ENCODE assay signal across 8 cellular contexts in the genomic region with DNA sequence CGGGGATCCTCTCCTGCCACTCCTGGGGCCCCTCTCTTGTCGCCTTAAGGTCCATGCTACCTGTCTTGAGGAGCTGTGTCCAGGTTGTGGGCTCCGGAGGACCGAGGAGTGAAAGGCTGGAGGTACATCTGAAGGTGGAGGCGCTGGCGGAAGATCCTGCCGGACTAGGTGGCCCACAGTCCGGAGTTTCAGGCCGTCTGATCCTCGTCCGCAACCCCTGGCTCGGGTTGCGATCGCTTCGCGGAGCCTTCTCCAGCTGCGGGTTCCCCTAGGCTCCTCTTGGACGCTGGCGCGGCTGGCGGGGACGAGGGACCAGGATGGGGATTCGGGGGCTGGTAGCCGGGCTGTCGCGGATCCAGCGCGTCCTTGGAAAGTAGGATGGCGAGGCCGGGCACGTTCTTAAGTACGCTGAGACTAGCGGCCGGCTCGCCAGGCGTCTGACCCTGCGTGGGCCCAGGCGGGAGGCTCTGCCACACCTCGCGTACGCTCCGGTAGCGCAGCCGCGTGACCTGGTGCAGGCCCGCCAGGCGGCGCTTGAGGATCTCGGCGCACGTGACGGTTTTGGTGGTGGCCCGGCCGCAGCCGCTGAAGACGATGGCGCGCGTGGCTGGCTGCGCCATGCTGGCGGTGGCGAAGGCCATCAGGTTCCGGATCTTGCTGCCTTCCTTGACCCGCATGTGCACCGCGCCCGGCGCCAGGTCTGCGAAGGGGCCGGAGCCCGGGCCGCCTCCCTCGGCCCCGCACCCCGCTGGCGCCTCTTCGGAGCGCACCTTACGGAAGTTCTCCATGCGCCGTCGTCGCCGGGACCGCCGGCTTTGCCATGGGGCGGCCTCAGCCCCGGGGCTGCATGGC. TPM values are rescaled to one million over a fixed set of nuclear protein-coding genes. Genes with fewer than 3 reads are reported as not detected.
DNase-seq lines count a peak whose midpoint lies in the region; ATAC-seq and TF ChIP-seq lines count a peak whose summit lies in the region.

No MANE protein-coding gene starts in this region.

- no peaks in the 10 kb centered on the region for H3K4me1 ChIP-seq in fibroblast of lung (ENCODE audit: control insufficient read depth, extremely low read depth, insufficient read depth, low read length)

- no peaks in the 10 kb centered on the region for H4K20me1 ChIP-seq in fibroblast of lung (ENCODE audit: control insufficient read depth, extremely low read depth, insufficient read depth, low read length)

- no peak overlapping the region for H3K27ac Mint-ChIP-seq in activated T-cell treated with anti-CD3 and anti-CD28 coated beads, Interleukin-2, amount 50 U/mL, for 72 hours
- H3K27ac Mint-ChIP-seq in natural killer cell treated with Interleukin-12 subunit alpha and Interleukin-12 subunit beta and Interleukin-15 and Interleukin-18, amount 100 ng/mL, for 72 hours, result no peak overlapping the region
- H3K27ac Mint-ChIP-seq in stimulated activated naive CD8-positive, alpha-beta T cell treated with anti-CD3 and anti-CD28 coated beads, Interleukin-15, amount 100 ng/mL, for 72 hours, result no peak overlapping the region

- H3K9ac ChIP-seq in fibroblast of lung (ENCODE audit: insufficient read depth, low read length), result peak overlapping the region; percentile 1

- H3K27me3 Mint-ChIP-seq in activated T-cell treated with anti-CD3 and anti-CD28 coated beads, Interleukin-2, amount 50 U/mL, for 72 hours (ENCODE audit: low read depth), result peaks cover 36% of the 10 kb centered on the region
- peaks cover 24 to 32% of the 10 kb centered on the region in 2 donors for H3K27me3 Mint-ChIP-seq in natural killer cell treated with Interleukin-12 subunit alpha and Interleukin-12 subunit beta and Interleukin-15 and Interleukin-18, amount 100 ng/mL, for 72 hours
- peaks cover 40% of the 10 kb centered on the region for H3K27me3 Mint-ChIP-seq in stimulated activated naive CD8-positive, alpha-beta T cell treated with anti-CD3 and anti-CD28 coated beads, Interleukin-15, amount 100 ng/mL, for 72 hours

- H3K27me3 ChIP-seq in fibroblast of lung (ENCODE audit: control insufficient read depth, insufficient read depth, low read length), result peaks cover 14% of the 10 kb centered on the region

- no peaks in the 10 kb centered on the region for H3K9me3 ChIP-seq in fibroblast of lung (ENCODE audit: control insufficient read depth, insufficient read depth, low read depth, low read length)

- H3K36me3 Mint-ChIP-seq in activated T-cell treated with anti-CD3 and anti-CD28 coated beads, Interleukin-2, amount 50 U/mL, for 72 hours (ENCODE audit: insufficient read depth in 2 of 2), result peaks cover 0 to 1% of the 10 kb centered on the region in 2 donors
- H3K36me3 Mint-ChIP-seq in natural killer cell treated with Interleukin-12 subunit alpha and Interleukin-12 subunit beta and Interleukin-15 and Interleukin-18, amount 100 ng/mL, for 72 hours, result no peaks in the 10 kb centered on the region

- TF ChIP-seq CTCF in GM10266 (IDR thresholded peaks at IDR 0.05; ENCODE audit: control insufficient read depth, insufficient read depth, low read depth, missing control alignments), result peak; percentile 50
- peak in 1 of 2 donors; percentile 38 for TF ChIP-seq CTCF in fibroblast of lung (conservative IDR thresholded peaks at IDR 0.05 in 1 of 2, IDR thresholded peaks at IDR 0.05 in 1 of 2; ENCODE audit: low read depth in 1 of 2, low read length in 2 of 2)

- DNase-seq in GM10266 (ENCODE audit: extremely low spot score) (peak; percentile 70), NCI-H526 treated with DMSO at 0.1 percent for 48 hours (lab: John Stamatoyannopoulos, UW) (peak; percentile 70), fibroblast of lung (ENCODE audit: low read depth in 2 of 2) (peak; percentile 53 to 65)
- peak; percentile 79 to 80 for DNase-seq in activated T-cell treated with anti-CD3 and anti-CD28 coated beads, Interleukin-2, amount 50 U/mL, for 72 hours
- DNase-seq in natural killer cell treated with Interleukin-12 subunit alpha and Interleukin-12 subunit beta and Interleukin-15 and Interleukin-18, amount 100 ng/mL, for 72 hours (ENCODE audit: low spot score), result peak; percentile 66
- peak; percentile 69 to 73 for DNase-seq in stimulated activated naive CD8-positive, alpha-beta T cell treated with anti-CD3 and anti-CD28 coated beads, Interleukin-15, amount 100 ng/mL, for 72 hours

- peak overlapping the region; percentile 54 for H2AFZ ChIP-seq in fibroblast of lung (ENCODE audit: low read length)

- no peaks in the 10 kb centered on the region for H3K79me2 ChIP-seq in fibroblast of lung (ENCODE audit: control insufficient read depth, insufficient read depth, low read length)

- ATAC-seq in HG02571 (IDR thresholded peaks at IDR 0.05; ENCODE audit: unreplicated experiment), result peak; percentile 29
- ATAC-seq in activated T-cell treated with anti-CD3 and anti-CD28 coated beads, Interleukin-2, amount 50 U/mL, for 72 hours (replicated peaks in 1 of 2), result peak; percentile 63 to 69
- peak; percentile 66 to 75 for ATAC-seq in natural killer cell treated with Interleukin-12 subunit alpha and Interleukin-12 subunit beta and Interleukin-15 and Interleukin-18, amount 100 ng/mL, for 72 hours
- ATAC-seq in stimulated activated naive CD8-positive, alpha-beta T cell treated with anti-CD3 and anti-CD28 coated beads, Interleukin-15, amount 100 ng/mL, for 72 hours, result peak; percentile 70
- no peak for ATAC-seq in HG03139 (IDR thresholded peaks at IDR 0.05; ENCODE audit: unreplicated experiment)

- no peaks in the 10 kb centered on the region for H3K36me3 ChIP-seq in fibroblast of lung (ENCODE audit: control insufficient read depth, insufficient read depth, low read length)

- peak overlapping the region; percentile 69 to 80 for H3K4me3 Mint-ChIP-seq in activated T-cell treated with anti-CD3 and anti-CD28 coated beads, Interleukin-2, amount 50 U/mL, for 72 hours
- H3K4me3 Mint-ChIP-seq in natural killer cell treated with Interleukin-12 subunit alpha and Interleukin-12 subunit beta and Interleukin-15 and Interleukin-18, amount 100 ng/mL, for 72 hours, result peak overlapping the region; percentile 17
- peak overlapping the region; percentile 73 to 80 for H3K4me3 Mint-ChIP-seq in stimulated activated naive CD8-positive, alpha-beta T cell treated with anti-CD3 and anti-CD28 coated beads, Interleukin-15, amount 100 ng/mL, for 72 hours

- H3K4me2 ChIP-seq in fibroblast of lung (ENCODE audit: extremely low read depth, insufficient read depth, low read length), result peak overlapping the region; percentile 44

- H3K4me1 Mint-ChIP-seq in activated T-cell treated with anti-CD3 and anti-CD28 coated beads, Interleukin-2, amount 50 U/mL, for 72 hours (ENCODE audit: low read depth), result peaks cover 60% of the 10 kb centered on the region
- peaks cover 6 to 7% of the 10 kb centered on the region in 2 donors for H3K4me1 Mint-ChIP-seq in natural killer cell treated with Interleukin-12 subunit alpha and Interleukin-12 subunit beta and Interleukin-15 and Interleukin-18, amount 100 ng/mL, for 72 hours (ENCODE audit: low read depth in 2 of 2)
- H3K4me1 Mint-ChIP-seq in stimulated activated naive CD8-positive, alpha-beta T cell treated with anti-CD3 and anti-CD28 coated beads, Interleukin-15, amount 100 ng/mL, for 72 hours, result peaks cover 62% of the 10 kb centered on the region

- H3K9me3 Mint-ChIP-seq in activated T-cell treated with anti-CD3 and anti-CD28 coated beads, Interleukin-2, amount 50 U/mL, for 72 hours, result no peaks in the 10 kb centered on the region
- H3K9me3 Mint-ChIP-seq in natural killer cell treated with Interleukin-12 subunit alpha and Interleukin-12 subunit beta and Interleukin-15 and Interleukin-18, amount 100 ng/mL, for 72 hours, result no peaks in the 10 kb centered on the region
- no peaks in the 10 kb centered on the region for H3K9me3 Mint-ChIP-seq in stimulated activated naive CD8-positive, alpha-beta T cell treated with anti-CD3 and anti-CD28 coated beads, Interleukin-15, amount 100 ng/mL, for 72 hours

- peak overlapping the region; percentile 24 to 58 (median 42) for H3K4me3 ChIP-seq in fibroblast of lung (replicated peaks in 1 of 4; ENCODE audit: control extremely low read depth in 1 of 4, insufficient read depth in 1 of 4, low read depth in 3 of 4, low read length in 4 of 4)

- H3K27ac ChIP-seq in fibroblast of lung (ENCODE audit: insufficient read depth, low read length), result no peak overlapping the region

RNA-seq across cellular contexts. Expression of a gene that starts 0.6 kb away (rescaled TPM):
- 1 to 10 TPM; 2.2 to 3.6 TPM for total RNA-seq in activated T-cell treated with anti-CD3 and anti-CD28 coated beads, Interleukin-2, amount 50 U/mL, for 72 hours
- 0.50 and 3.1 TPM in 2 replicates for total RNA-seq in fibroblast of lung
- 1.00 and 2.3 TPM in 2 replicates for polyA plus RNA-seq in fibroblast of lung
- 1.3 and 3.3 TPM in 2 replicates for polyA plus RNA-seq in fibroblast of lung (2012)
- 0.51 and 0.96 TPM in 2 replicates for polyA minus RNA-seq in fibroblast of lung (ENCODE audit: low replicate concordance)
- 1 to 10 TPM; 1.5 to 3.6 TPM for total RNA-seq in natural killer cell treated with Interleukin-12 subunit alpha and Interleukin-12 subunit beta and Interleukin-15 and Interleukin-18, amount 100 ng/mL, for 72 hours

RNA-seq across cellular contexts. Expression of a gene that starts 18.1 kb away (rescaled TPM):
- total RNA-seq in activated T-cell treated with anti-CD3 and anti-CD28 coated beads, Interleukin-2, amount 50 U/mL, for 72 hours, result 100 to 1,000 TPM; 241 to 246 TPM
- total RNA-seq in fibroblast of lung, result 33.1 and 41.9 TPM in 2 replicates
- 183 and 213 TPM in 2 replicates for polyA plus RNA-seq in fibroblast of lung
- 204 and 268 TPM in 2 replicates for polyA plus RNA-seq in fibroblast of lung (2012)
- 26.8 and 54.7 TPM in 2 replicates for polyA minus RNA-seq in fibroblast of lung (ENCODE audit: low replicate concordance)
- total RNA-seq in natural killer cell treated with Interleukin-12 subunit alpha and Interleukin-12 subunit beta and Interleukin-15 and Interleukin-18, amount 100 ng/mL, for 72 hours, result 100 to 1,000 TPM; 221 to 229 TPM

RNA-seq across cellular contexts. Expression of a gene that starts 39.3 kb away (rescaled TPM):
- total RNA-seq in activated T-cell treated with anti-CD3 and anti-CD28 coated beads, Interleukin-2, amount 50 U/mL, for 72 hours, result 1 to 10 TPM in 1 of 2 donors, under 1 TPM in 1; 0.31 to 1.2 TPM
- 0.50 and 1.5 TPM in 2 replicates for total RNA-seq in fibroblast of lung
- 0.93 and 1.2 TPM in 2 replicates for polyA plus RNA-seq in fibroblast of lung
- 0.39 and 0.50 TPM in 2 replicates for polyA plus RNA-seq in fibroblast of lung (2012)
- 1.7 and 4.0 TPM in 2 replicates for polyA minus RNA-seq in fibroblast of lung (ENCODE audit: low replicate concordance)
- 1 to 10 TPM in 1 of 2 donors, under 1 TPM in 1; 0.40 to 2.7 TPM for total RNA-seq in natural killer cell treated with Interleukin-12 subunit alpha and Interleukin-12 subunit beta and Interleukin-15 and Interleukin-18, amount 100 ng/mL, for 72 hours

RNA-seq across cellular contexts. Expression of a gene that starts 49.4 kb away (rescaled TPM):
- 10 to 100 TPM; 88.3 to 90.1 TPM for total RNA-seq in activated T-cell treated with anti-CD3 and anti-CD28 coated beads, Interleukin-2, amount 50 U/mL, for 72 hours
- 40.6 and 53.8 TPM in 2 replicates for total RNA-seq in fibroblast of lung
- 23.0 and 35.3 TPM in 2 replicates for polyA plus RNA-seq in fibroblast of lung
- 20.0 and 24.8 TPM in 2 replicates for polyA plus RNA-seq in fibroblast of lung (2012)
- polyA minus RNA-seq in fibroblast of lung (ENCODE audit: low replicate concordance), result 25.5 and 76.7 TPM in 2 replicates
- 10 to 100 TPM; 49.6 to 74.3 TPM for total RNA-seq in natural killer cell treated with Interleukin-12 subunit alpha and Interleukin-12 subunit beta and Interleukin-15 and Interleukin-18, amount 100 ng/mL, for 72 hours

Comparison
In these comparisons a context has a peak if more than half of its experiments do, and no peak if none do; other contexts are left out.
1. H3K4me3 Mint-ChIP-seq: peak in every context shown above with its lines; median percentile 76 in stimulated activated naive CD8-positive, alpha-beta T cell treated with anti-CD3 and anti-CD28 coated beads, Interleukin-15, amount 100 ng/mL, for 72 hours; 74 in activated T-cell treated with anti-CD3 and anti-CD28 coated beads, Interleukin-2, amount 50 U/mL, for 72 hours; 17 in natural killer cell treated with Interleukin-12 subunit alpha and Interleukin-12 subunit beta and Interleukin-15 and Interleukin-18, amount 100 ng/mL, for 72 hours.